In the genomic region with DNA sequence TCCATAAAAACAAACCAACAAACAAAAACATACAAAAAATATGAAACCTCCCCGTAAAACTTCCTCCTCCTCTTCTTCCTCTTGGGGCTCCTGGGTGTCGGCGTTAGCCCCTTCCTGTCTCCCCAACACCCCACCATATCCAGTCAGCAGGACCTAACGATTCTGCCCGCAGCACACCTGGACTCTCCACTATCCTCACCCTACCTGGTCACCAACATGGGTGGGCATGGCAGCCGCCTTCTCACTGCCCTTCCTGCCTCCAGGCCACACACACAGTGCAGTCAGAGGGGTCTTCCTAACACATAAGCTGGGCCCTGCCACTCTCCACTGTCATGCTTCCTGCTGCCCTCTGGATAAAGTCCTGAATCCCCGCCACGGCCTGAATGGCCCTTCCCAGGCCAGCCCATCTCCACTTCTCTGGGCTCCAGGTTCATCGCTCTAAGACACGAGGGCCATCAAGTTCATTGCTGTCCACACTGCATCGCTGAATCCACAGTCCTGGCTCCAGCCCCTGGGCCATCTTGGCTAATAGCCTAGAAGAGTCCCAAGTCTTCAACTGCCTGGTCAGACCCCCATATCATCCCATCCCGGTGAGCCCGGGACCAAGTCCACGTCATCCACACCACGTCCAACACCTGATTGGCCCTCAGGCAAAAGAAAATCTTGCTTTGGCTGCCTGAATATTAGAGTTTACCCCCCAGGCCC, we compare ENCODE assay signal across 3 cellular contexts.
TF ChIP-seq lines count a peak whose summit lies in the region.

No MANE protein-coding gene starts in this region.

TF ChIP-seq in liver, 16 proteins besides CTCF, POLR2A, EP300 and RAD21 (continued from another document):
- TF ChIP-seq, protein P1, sequence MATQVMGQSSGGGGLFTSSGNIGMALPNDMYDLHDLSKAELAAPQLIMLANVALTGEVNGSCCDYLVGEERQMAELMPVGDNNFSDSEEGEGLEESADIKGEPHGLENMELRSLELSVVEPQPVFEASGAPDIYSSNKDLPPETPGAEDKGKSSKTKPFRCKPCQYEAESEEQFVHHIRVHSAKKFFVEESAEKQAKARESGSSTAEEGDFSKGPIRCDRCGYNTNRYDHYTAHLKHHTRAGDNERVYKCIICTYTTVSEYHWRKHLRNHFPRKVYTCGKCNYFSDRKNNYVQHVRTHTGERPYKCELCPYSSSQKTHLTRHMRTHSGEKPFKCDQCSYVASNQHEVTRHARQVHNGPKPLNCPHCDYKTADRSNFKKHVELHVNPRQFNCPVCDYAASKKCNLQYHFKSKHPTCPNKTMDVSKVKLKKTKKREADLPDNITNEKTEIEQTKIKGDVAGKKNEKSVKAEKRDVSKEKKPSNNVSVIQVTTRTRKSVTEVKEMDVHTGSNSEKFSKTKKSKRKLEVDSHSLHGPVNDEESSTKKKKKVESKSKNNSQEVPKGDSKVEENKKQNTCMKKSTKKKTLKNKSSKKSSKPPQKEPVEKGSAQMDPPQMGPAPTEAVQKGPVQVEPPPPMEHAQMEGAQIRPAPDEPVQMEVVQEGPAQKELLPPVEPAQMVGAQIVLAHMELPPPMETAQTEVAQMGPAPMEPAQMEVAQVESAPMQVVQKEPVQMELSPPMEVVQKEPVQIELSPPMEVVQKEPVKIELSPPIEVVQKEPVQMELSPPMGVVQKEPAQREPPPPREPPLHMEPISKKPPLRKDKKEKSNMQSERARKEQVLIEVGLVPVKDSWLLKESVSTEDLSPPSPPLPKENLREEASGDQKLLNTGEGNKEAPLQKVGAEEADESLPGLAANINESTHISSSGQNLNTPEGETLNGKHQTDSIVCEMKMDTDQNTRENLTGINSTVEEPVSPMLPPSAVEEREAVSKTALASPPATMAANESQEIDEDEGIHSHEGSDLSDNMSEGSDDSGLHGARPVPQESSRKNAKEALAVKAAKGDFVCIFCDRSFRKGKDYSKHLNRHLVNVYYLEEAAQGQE (IDR thresholded peaks at IDR 0.05): peak; percentile 18
TF ChIP-seq in liver: peak in this region for 1.

TF ChIP-seq in HepG2, 621 proteins besides CTCF, POLR2A, EP300 and RAD21:
- TF ChIP-seq ZMYM3 (CRISPR knock-in tag; IDR thresholded peaks at IDR 0.05): no peak
- TF ChIP-seq RFXANK (CRISPR knock-in tag; IDR thresholded peaks at IDR 0.05): no peak
- no peak for TF ChIP-seq SNRNP70 (IDR thresholded peaks at IDR 0.05; ENCODE audit: low read depth, low read length)
- TF ChIP-seq YEATS2 (CRISPR knock-in tag; IDR thresholded peaks at IDR 0.05; ENCODE audit: borderline replicate concordance): no peak
- TF ChIP-seq, protein P2, sequence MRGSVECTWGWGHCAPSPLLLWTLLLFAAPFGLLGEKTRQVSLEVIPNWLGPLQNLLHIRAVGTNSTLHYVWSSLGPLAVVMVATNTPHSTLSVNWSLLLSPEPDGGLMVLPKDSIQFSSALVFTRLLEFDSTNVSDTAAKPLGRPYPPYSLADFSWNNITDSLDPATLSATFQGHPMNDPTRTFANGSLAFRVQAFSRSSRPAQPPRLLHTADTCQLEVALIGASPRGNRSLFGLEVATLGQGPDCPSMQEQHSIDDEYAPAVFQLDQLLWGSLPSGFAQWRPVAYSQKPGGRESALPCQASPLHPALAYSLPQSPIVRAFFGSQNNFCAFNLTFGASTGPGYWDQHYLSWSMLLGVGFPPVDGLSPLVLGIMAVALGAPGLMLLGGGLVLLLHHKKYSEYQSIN (CRISPR knock-in tag; IDR thresholded peaks at IDR 0.05; ENCODE audit: borderline replicate concordance): no peak
- no peak for TF ChIP-seq HIVEP1 (CRISPR knock-in tag; IDR thresholded peaks at IDR 0.05)
- no peak for TF ChIP-seq HDAC1 (CRISPR knock-in tag; IDR thresholded peaks at IDR 0.05)
- TF ChIP-seq SIX4 (CRISPR knock-in tag; IDR thresholded peaks at IDR 0.05): no peak
- TF ChIP-seq FOSL1 (CRISPR knock-in tag; IDR thresholded peaks at IDR 0.05; ENCODE audit: borderline replicate concordance): no peak
- TF ChIP-seq, protein P3, sequence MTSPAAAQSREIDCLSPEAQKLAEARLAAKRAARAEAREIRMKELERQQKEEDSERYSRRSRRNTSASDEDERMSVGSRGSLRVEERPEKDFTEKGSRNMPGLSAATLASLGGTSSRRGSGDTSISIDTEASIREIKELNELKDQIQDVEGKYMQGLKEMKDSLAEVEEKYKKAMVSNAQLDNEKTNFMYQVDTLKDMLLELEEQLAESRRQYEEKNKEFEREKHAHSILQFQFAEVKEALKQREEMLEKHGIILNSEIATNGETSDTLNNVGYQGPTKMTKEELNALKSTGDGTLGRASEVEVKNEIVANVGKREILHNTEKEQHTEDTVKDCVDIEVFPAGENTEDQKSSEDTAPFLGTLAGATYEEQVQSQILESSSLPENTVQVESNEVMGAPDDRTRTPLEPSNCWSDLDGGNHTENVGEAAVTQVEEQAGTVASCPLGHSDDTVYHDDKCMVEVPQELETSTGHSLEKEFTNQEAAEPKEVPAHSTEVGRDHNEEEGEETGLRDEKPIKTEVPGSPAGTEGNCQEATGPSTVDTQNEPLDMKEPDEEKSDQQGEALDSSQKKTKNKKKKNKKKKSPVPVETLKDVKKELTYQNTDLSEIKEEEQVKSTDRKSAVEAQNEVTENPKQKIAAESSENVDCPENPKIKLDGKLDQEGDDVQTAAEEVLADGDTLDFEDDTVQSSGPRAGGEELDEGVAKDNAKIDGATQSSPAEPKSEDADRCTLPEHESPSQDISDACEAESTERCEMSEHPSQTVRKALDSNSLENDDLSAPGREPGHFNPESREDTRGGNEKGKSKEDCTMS (CRISPR knock-in tag; conservative IDR thresholded peaks at IDR 0.05): no peak
- no peak for TF ChIP-seq KDM5B (CRISPR knock-in tag; IDR thresholded peaks at IDR 0.05; ENCODE audit: borderline replicate concordance)
- no peak for TF ChIP-seq ARNTL (CRISPR knock-in tag; IDR thresholded peaks at IDR 0.05)
- TF ChIP-seq ZNF10 (CRISPR knock-in tag; IDR thresholded peaks at IDR 0.05; ENCODE audit: borderline replicate concordance, low read depth): no peak
- TF ChIP-seq NRL (CRISPR knock-in tag; IDR thresholded peaks at IDR 0.05; ENCODE audit: borderline replicate concordance): no peak
- TF ChIP-seq NFKB2 (CRISPR knock-in tag; IDR thresholded peaks at IDR 0.05; ENCODE audit: borderline replicate concordance): no peak
- TF ChIP-seq WIZ (CRISPR knock-in tag; IDR thresholded peaks at IDR 0.05): no peak
- no peak for TF ChIP-seq ZIK1 (CRISPR knock-in tag; IDR thresholded peaks at IDR 0.05; ENCODE audit: borderline replicate concordance, low read depth)
- no peak for TF ChIP-seq ZNF724P (CRISPR knock-in tag; IDR thresholded peaks at IDR 0.05; ENCODE audit: borderline replicate concordance)

TF ChIP-seq in K562, 482 proteins besides CTCF, POLR2A, EP300 and RAD21 (continued from another document):
- no peak for TF ChIP-seq CREB1 (IDR thresholded peaks at IDR 0.05)
- no peak for TF ChIP-seq CREB1 (CRISPR knock-in tag; IDR thresholded peaks at IDR 0.05)
- no peak for TF ChIP-seq SMAD1 (IDR thresholded peaks at IDR 0.05; ENCODE audit: low read depth, low read length, partially characterized antibody)
- TF ChIP-seq NFXL1 (CRISPR knock-in tag; IDR thresholded peaks at IDR 0.05): no peak
- TF ChIP-seq, protein P4, sequence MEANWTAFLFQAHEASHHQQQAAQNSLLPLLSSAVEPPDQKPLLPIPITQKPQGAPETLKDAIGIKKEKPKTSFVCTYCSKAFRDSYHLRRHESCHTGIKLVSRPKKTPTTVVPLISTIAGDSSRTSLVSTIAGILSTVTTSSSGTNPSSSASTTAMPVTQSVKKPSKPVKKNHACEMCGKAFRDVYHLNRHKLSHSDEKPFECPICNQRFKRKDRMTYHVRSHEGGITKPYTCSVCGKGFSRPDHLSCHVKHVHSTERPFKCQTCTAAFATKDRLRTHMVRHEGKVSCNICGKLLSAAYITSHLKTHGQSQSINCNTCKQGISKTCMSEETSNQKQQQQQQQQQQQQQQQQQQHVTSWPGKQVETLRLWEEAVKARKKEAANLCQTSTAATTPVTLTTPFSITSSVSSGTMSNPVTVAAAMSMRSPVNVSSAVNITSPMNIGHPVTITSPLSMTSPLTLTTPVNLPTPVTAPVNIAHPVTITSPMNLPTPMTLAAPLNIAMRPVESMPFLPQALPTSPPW (CRISPR knock-in tag; IDR thresholded peaks at IDR 0.05): no peak
